In the genomic region with DNA sequence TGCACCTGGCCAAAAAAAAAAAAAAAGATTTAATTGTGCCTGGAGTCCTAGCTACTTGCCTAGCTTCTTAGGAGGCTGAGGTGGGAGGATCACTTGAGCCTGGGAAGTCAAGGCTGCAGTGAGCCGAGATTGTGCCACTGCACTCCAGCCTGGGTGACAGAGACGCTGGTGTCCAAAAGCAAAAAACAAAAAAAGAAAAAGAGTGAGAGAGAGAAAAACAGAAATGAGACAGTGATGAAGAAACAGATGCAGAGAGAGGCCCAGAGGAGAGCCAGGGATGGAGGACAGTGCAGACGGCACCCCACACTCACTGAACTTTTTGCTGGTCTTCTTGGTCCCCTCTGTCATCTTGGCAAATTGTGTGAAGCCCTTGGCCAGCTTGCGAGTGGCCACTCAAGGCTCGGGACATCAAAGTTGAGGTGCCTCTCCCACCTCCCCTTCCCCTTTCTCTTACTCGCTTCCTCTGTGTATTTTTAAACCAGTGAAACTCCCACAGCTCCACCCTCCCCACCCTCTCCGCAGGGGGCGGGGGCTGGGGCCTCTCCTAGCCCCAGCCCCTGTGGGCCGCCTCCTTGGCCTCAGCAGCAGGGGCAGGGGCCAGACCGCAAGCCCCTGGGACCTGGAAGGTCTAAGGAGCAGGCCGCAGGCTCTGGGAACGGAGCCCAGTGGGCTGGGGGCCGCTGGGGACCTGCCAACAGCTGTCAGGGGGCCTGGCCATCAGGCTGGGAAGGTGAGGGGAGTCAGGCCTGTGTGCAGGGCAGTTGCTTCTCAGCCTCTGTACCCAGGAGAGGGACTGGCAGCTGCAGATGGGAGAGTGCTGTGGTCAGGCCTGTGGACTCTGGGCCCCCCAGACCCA, we compare ENCODE assay signal across 8 cellular contexts. TPM values are rescaled to one million over a fixed set of nuclear protein-coding genes. Genes with fewer than 3 reads are reported as not detected.
A peak's percentile ranks its signal among the peaks of the same experiment; 100 is the strongest.
DNase-seq lines count a peak whose midpoint lies in the region; ATAC-seq and TF ChIP-seq lines count a peak whose summit lies in the region.

SH2D3C (minus strand) TSS at position 387 of the 856 bp plus-strand sequence; CDS start at position 348, 39 bp downstream.

- H3K4me3 Mint-ChIP-seq in osteocyte (ENCODE audit: unreplicated experiment) = no peak within 1 kb of the TSS

- DNase-seq in dermis blood vessel endothelial cell (no peak), osteocyte (ENCODE audit: extremely low spot score, unreplicated experiment) (no peak), lower leg skin (ENCODE audit: low spot score in 2 of 2) (no peak), cerebellar nuclear complex (lab: John Stamatoyannopoulos, UW) (no peak)

- H3K27me3 Mint-ChIP-seq in osteocyte (ENCODE audit: unreplicated experiment) = no peaks in the 10 kb centered on the region

- 55 to 65% methylated on average over 11 to 12 of the region's 13 CpGs for WGBS in lower leg skin, 2 donors

- peaks cover 15% of the 10 kb centered on the region for H3K4me1 Mint-ChIP-seq in osteocyte (ENCODE audit: unreplicated experiment)

- H3K9me3 Mint-ChIP-seq in osteocyte (ENCODE audit: unreplicated experiment) = no peaks in the 10 kb centered on the region

- intact Hi-C loops in T-helper 1 cell treated with Interleukin-12 subunit alpha and Interleukin-12 subunit beta and Interleukin-4 antibody, amounts not matched to agents 30 ng/mL and 1 ng/mL, for 36 hours (cut with micrococcal nuclease) = loop anchor here (1.0 to 10.0 kb wide), 3 partner anchors 7 to 1246 kb away; partner anchors contain the start of gene SH3GLB2
- intact Hi-C loops in lower leg skin (cut with DNase I; ENCODE audit: low total_unique reads) = no loop called here

- TF ChIP-seq POLR2A in GM10847 (IDR thresholded peaks at IDR 0.05; ENCODE audit: extremely low read depth, insufficient read length) (peak; percentile 34), lower leg skin (IDR thresholded peaks at IDR 0.05) (no peak)

- H3K27ac Mint-ChIP-seq in osteocyte (ENCODE audit: unreplicated experiment) = peak within 1 kb of the TSS; percentile 73

- TF ChIP-seq CTCF in osteocyte (IDR thresholded peaks at IDR 0.05) = no peak
- TF ChIP-seq CTCF in lower leg skin (IDR thresholded peaks at IDR 0.05) = no peak

- ATAC-seq in HG02588 (IDR thresholded peaks at IDR 0.05; ENCODE audit: unreplicated experiment) (peak; percentile 28), GM21786 (IDR thresholded peaks at IDR 0.05; ENCODE audit: unreplicated experiment) (no peak)

- no peak within 1 kb of the TSS for H3K4me3 ChIP-seq in lower leg skin (ENCODE audit: low read depth, poor library complexity, severe bottlenecking)

- no peaks in the 10 kb centered on the region for H3K36me3 Mint-ChIP-seq in osteocyte (ENCODE audit: unreplicated experiment)

RNA-seq across cellular contexts. Expression of gene SH2D3C, which starts in this region (rescaled TPM):
- 76.4 and 77.6 TPM in 2 replicates for total RNA-seq in T-helper 1 cell treated with Interleukin-12 subunit alpha and Interleukin-12 subunit beta and Interleukin-4 antibody, amounts not matched to agents 30 ng/mL and 1 ng/mL, for 36 hours
- total RNA-seq in dermis blood vessel endothelial cell = 77.8 and 95.6 TPM in 2 replicates
- total RNA-seq in osteocyte = 19.3 and 20.4 TPM in 2 replicates
- 1 to 10 TPM; 1.9 to 8.5 (median 5.3) TPM for total RNA-seq in lower leg skin
